ENCODE assay signal across 8 cellular contexts in genomic region chr12:120317258-120318105, GRCh38. TPM values are rescaled to one million over a fixed set of nuclear protein-coding genes. Genes with fewer than 3 reads are reported as not detected.
DNase-seq lines count a peak whose midpoint lies in the region; ATAC-seq lines count a peak whose summit lies in the region.

No MANE protein-coding gene starts in this region.

- peak overlapping the region; percentile 15 to 86 (median 79); a peak in 21 of 22 replicates for H3K27ac ChIP-seq in BLaER1 treated with 17β-estradiol and CSF1 and Interleukin-3, amounts not matched to agents 10 nM and 100 nM

- H3K9me3 Mint-ChIP-seq in activated CD4-positive, alpha-beta T cell treated with anti-CD3 and anti-CD28 coated beads, Interleukin-2, amount 10 ng/mL, durations not matched to agents 24 days and 14 days, result no peaks in the 10 kb centered on the region

- no peaks in the 10 kb centered on the region for H3K36me3 Mint-ChIP-seq in activated CD4-positive, alpha-beta T cell treated with anti-CD3 and anti-CD28 coated beads, Interleukin-2, amount 10 ng/mL, durations not matched to agents 24 days and 14 days (ENCODE audit: low read depth)

- peak; percentile 99 for ATAC-seq in HG03460 (IDR thresholded peaks at IDR 0.05; ENCODE audit: unreplicated experiment)

- no peaks in the 10 kb centered on the region for H3K27me3 ChIP-seq in BLaER1 treated with 17β-estradiol and CSF1 and Interleukin-3, amounts not matched to agents 10 nM and 100 nM

- H3K27me3 Mint-ChIP-seq in activated CD4-positive, alpha-beta T cell treated with anti-CD3 and anti-CD28 coated beads, Interleukin-2, amount 10 ng/mL, durations not matched to agents 24 days and 14 days, result peaks cover 5% of the 10 kb centered on the region

- H4K20me1 ChIP-seq in BLaER1 treated with 17β-estradiol and CSF1 and Interleukin-3, amounts not matched to agents 10 nM and 100 nM, result no peaks in the 10 kb centered on the region

- peak overlapping the region; percentile 52 to 78 (median 67) for H3K4me3 ChIP-seq in BLaER1 treated with 17β-estradiol and CSF1 and Interleukin-3, amounts not matched to agents 10 nM and 100 nM

- H3K27ac Mint-ChIP-seq in activated CD4-positive, alpha-beta T cell treated with anti-CD3 and anti-CD28 coated beads, Interleukin-2, amount 10 ng/mL, durations not matched to agents 24 days and 14 days, result peak overlapping the region; percentile 95

- H3K4me3 Mint-ChIP-seq in activated CD4-positive, alpha-beta T cell treated with anti-CD3 and anti-CD28 coated beads, Interleukin-2, amount 10 ng/mL, durations not matched to agents 24 days and 14 days, result peak overlapping the region; percentile 93

- intact Hi-C loops in activated CD4-positive, alpha-beta T cell treated with anti-CD3 and anti-CD28 coated beads, Interleukin-2, amount 10 ng/mL, durations not matched to agents 24 days and 14 days (cut with micrococcal nuclease), result loop anchor here (1.0 kb wide), 3 partner anchors 15 to 121 kb away; partner anchors contain the start of genes COX6A1, RNU4-1 and SIRT4

- H3K4me1 Mint-ChIP-seq in activated CD4-positive, alpha-beta T cell treated with anti-CD3 and anti-CD28 coated beads, Interleukin-2, amount 10 ng/mL, durations not matched to agents 24 days and 14 days, result peaks cover 12% of the 10 kb centered on the region

- H3K9me3 ChIP-seq in BLaER1 treated with 17β-estradiol and CSF1 and Interleukin-3, amounts not matched to agents 10 nM and 100 nM (replicated peaks in 1 of 11), result no peaks in the 10 kb centered on the region

- peaks cover 7 to 16% (median 15%) of the 10 kb centered on the region in 10 experiments for H3K4me1 ChIP-seq in BLaER1 treated with 17β-estradiol and CSF1 and Interleukin-3, amounts not matched to agents 10 nM and 100 nM

- H3K36me3 ChIP-seq in BLaER1 treated with 17β-estradiol and CSF1 and Interleukin-3, amounts not matched to agents 10 nM and 100 nM, result no peaks in the 10 kb centered on the region

- H3K9ac ChIP-seq in BLaER1 treated with 17β-estradiol and CSF1 and Interleukin-3, amounts not matched to agents 10 nM and 100 nM, result peak overlapping the region; percentile 70 to 85 (median 81)

- peak; percentile 97 for DNase-seq in GM19240 (ENCODE audit: insufficient read length, low spot score)
- peak; percentile 94 for DNase-seq in NCI-H524 treated with DMSO at 0.1 percent for 48 hours (lab: John Stamatoyannopoulos, UW)
- DNase-seq in activated CD4-positive, alpha-beta T cell treated with anti-CD3 and anti-CD28 coated beads, Interleukin-2, amount 10 ng/mL, durations not matched to agents 24 days and 14 days, result peak; percentile 100
- DNase-seq in cortex of kidney (lab: John Stamatoyannopoulos, UW), result peak; percentile 87
- DNase-seq in left kidney (ENCODE audit: low read depth, low spot score), result peak; percentile 100
- peak; percentile 100 for DNase-seq in stimulated activated CD4-positive, alpha-beta T cell treated with anti-CD3 and anti-CD28 coated beads, Interleukin-2, amount 100 ng/mL, for 24 hours

- peak overlapping the region; percentile 79 to 95 (median 87) for H3K4me2 ChIP-seq in BLaER1 treated with 17β-estradiol and CSF1 and Interleukin-3, amounts not matched to agents 10 nM and 100 nM

RNA-seq across cellular contexts. Expression of gene PLA2G1B, which starts 10.1 kb away (rescaled TPM):
- not detected in 2 replicates for total RNA-seq in activated CD4-positive, alpha-beta T cell treated with anti-CD3 and anti-CD28 coated beads, Interleukin-2, amount 10 ng/mL, durations not matched to agents 24 days and 14 days

RNA-seq across cellular contexts. Expression of gene SIRT4, which starts 15.4 kb away (rescaled TPM):
- total RNA-seq in activated CD4-positive, alpha-beta T cell treated with anti-CD3 and anti-CD28 coated beads, Interleukin-2, amount 10 ng/mL, durations not matched to agents 24 days and 14 days, result 1.1 and 2.5 TPM in 2 replicates

RNA-seq across cellular contexts. Expression of gene RNU4-1, which starts 24.4 kb away (rescaled TPM):
- 2,196 and 2,563 TPM in 2 replicates for total RNA-seq in activated CD4-positive, alpha-beta T cell treated with anti-CD3 and anti-CD28 coated beads, Interleukin-2, amount 10 ng/mL, durations not matched to agents 24 days and 14 days

RNA-seq across cellular contexts. Expression of gene RNU4-2, which starts 25.8 kb away (rescaled TPM):
- 5,486 and 6,492 TPM in 2 replicates for total RNA-seq in activated CD4-positive, alpha-beta T cell treated with anti-CD3 and anti-CD28 coated beads, Interleukin-2, amount 10 ng/mL, durations not matched to agents 24 days and 14 days

RNA-seq across cellular contexts. Expression of gene MSI1, which starts 51.5 kb away (rescaled TPM):
- total RNA-seq in activated CD4-positive, alpha-beta T cell treated with anti-CD3 and anti-CD28 coated beads, Interleukin-2, amount 10 ng/mL, durations not matched to agents 24 days and 14 days, result 0.33 and 0.79 TPM in 2 replicates

Comparison
In these comparisons a context has a peak if more than half of its experiments do, and no peak if none do; other contexts are left out.
1. Peak in every context shown above with its lines: DNase-seq, ATAC-seq, H3K4me3 ChIP-seq and H3K27ac ChIP-seq.